25 cellular contexts compared by ENCODE assay signal in the genomic region with DNA sequence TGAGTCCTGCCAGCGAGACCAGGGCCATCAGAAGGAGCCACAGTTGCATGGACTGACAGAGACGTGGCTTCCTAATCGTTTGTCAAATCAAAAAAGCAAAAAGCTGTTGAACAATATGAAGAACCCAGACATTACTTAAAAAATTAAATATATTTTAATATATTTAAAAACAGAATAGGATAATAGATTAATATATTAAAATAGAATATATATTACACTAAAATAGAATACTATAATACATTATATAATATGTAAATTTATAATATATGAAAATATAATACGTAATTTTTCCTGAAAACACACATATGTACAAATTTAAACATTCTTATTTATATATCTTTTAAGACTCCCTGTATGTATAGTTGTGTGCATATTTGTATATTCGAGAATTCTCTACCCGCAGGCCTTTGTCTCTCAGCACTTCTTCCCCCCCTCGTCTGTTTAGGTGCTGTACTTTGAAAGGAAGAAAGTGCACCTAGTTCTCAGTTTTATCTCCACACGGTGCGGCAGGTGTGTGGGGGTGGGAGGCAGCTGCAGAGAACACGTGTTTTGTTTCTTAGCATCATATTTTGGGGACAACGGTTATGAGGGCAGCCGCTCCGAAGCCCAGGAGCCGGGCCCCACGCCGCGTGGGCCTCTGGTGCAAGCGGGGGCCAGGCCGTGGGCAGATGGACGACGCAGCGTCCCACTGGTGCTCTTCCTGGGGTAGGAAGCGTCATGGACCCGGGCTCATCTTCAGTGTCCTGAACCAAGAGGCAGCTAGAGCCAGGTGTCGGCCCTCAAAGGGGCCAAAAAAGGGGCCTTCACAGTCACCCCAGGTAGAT.
"Had no signal": no experiment of that assay in that cellular context is flagged by ENCODE, and none has a peak within 500 bp of the region (broad histone marks: within the 10 kb centered on the region; RNA-seq: fewer than 3 reads in every experiment).

No MANE protein-coding gene starts in this region.

- H3K4me1 Mint-ChIP-seq: activated naive CD4-positive, alpha-beta T cell treated with anti-CD3 and anti-CD28 coated beads, Interleukin-2, amount 10 ng/mL, durations not matched to agents 7 days and 5 days; activated naive CD8-positive, alpha-beta T cell treated with anti-CD3 and anti-CD28 coated beads, Interleukin-2, amount 10 ng/mL, durations not matched to agents 7 days and 5 days had no signal

- H3K27me3 Mint-ChIP-seq: activated CD8-positive, alpha-beta T cell treated with anti-CD3 and anti-CD28 coated beads for 36 hours; T-cell had no signal

- H3K36me3 Mint-ChIP-seq: activated naive CD4-positive, alpha-beta T cell treated with anti-CD3 and anti-CD28 coated beads, Interleukin-2, amount 10 ng/mL, durations not matched to agents 7 days and 5 days had no signal

- DNase-seq: activated CD4-positive, alpha-beta T cell treated with anti-CD3 and anti-CD28 coated beads for 4 hours; activated CD8-positive, alpha-beta memory T cell treated with anti-CD3 and anti-CD28 coated beads, Interleukin-2, amount 50 U/mL, for 4 hours; activated CD8-positive, alpha-beta T cell treated with anti-CD3 and anti-CD28 coated beads for 36 hours; activated gamma-delta T cell treated with Interleukin-2 at 50 U/mL for 16 hours; activated naive CD4-positive, alpha-beta T cell treated with anti-CD3 and anti-CD28 coated beads, Interleukin-2, amount 10 ng/mL, durations not matched to agents 7 days and 5 days; activated naive CD8-positive, alpha-beta T cell treated with anti-CD3 and anti-CD28 coated beads, Interleukin-2, amount 10 ng/mL, durations not matched to agents 7 days and 5 days; activated T-cell treated with anti-CD3 and anti-CD28 coated beads, Interleukin-2, amount 50 U/mL, for 72 hours; adrenal gland; anterior cingulate cortex; MM.1S; NCI-H1105; NCI-H1436; NCI-H1694 treated with DMSO at 0.1 percent for 48 hours; NCI-H2029 treated with DMSO at 0.1 percent for 48 hours; NCI-H345; NCI-H510A; NCI-H526 treated with DMSO at 0.1 percent for 48 hours; NCI-H82; NK-92 treated with Interleukin-12 subunit alpha and Interleukin-12 subunit beta, amount 100 ng/mL, for 24 hours; OCI-M1; RPMI8226; T-cell had no signal

- H3K9me3 Mint-ChIP-seq: activated CD8-positive, alpha-beta T cell treated with anti-CD3 and anti-CD28 coated beads for 36 hours; activated naive CD4-positive, alpha-beta T cell treated with anti-CD3 and anti-CD28 coated beads, Interleukin-2, amount 10 ng/mL, durations not matched to agents 7 days and 5 days had no signal

- H3K9me3 ChIP-seq: adrenal gland had no signal

- H3K4me3 Mint-ChIP-seq: activated CD8-positive, alpha-beta T cell treated with anti-CD3 and anti-CD28 coated beads for 36 hours; activated naive CD4-positive, alpha-beta T cell treated with anti-CD3 and anti-CD28 coated beads, Interleukin-2, amount 10 ng/mL, durations not matched to agents 7 days and 5 days; activated naive CD8-positive, alpha-beta T cell treated with anti-CD3 and anti-CD28 coated beads, Interleukin-2, amount 10 ng/mL, durations not matched to agents 7 days and 5 days; activated T-cell treated with anti-CD3 and anti-CD28 coated beads, Interleukin-2, amount 50 U/mL, for 72 hours; T-cell had no signal

- H3K36me3 ChIP-seq: adrenal gland, WERI-Rb-1 had no signal

- H3K27me3 ChIP-seq: adrenal gland had no signal

- H3K27ac ChIP-seq: adrenal gland, SK-N-MC had no signal

- H3K27ac Mint-ChIP-seq: activated CD8-positive, alpha-beta T cell treated with anti-CD3 and anti-CD28 coated beads for 36 hours; activated naive CD4-positive, alpha-beta T cell treated with anti-CD3 and anti-CD28 coated beads, Interleukin-2, amount 10 ng/mL, durations not matched to agents 7 days and 5 days; activated naive CD8-positive, alpha-beta T cell treated with anti-CD3 and anti-CD28 coated beads, Interleukin-2, amount 10 ng/mL, durations not matched to agents 7 days and 5 days; activated T-cell treated with anti-CD3 and anti-CD28 coated beads, Interleukin-2, amount 50 U/mL, for 72 hours; activated T-helper 2 cell treated with anti-CD3 and anti-CD28 coated beads, Interferon-gamma antibody, Interleukin-2, Interleukin-4, amounts not matched to agents 10 μg/mL and 5 μg/mL and 100 μg/mL, durations not matched to agents 14 hours and 24 hours and 36 hours; T-cell had no signal

- H3K4me3 ChIP-seq: adrenal gland, SK-N-MC had no signal

- H3K4me1 ChIP-seq: adrenal gland had no signal
